8 cellular contexts compared by ENCODE assay signal in the genomic region with DNA sequence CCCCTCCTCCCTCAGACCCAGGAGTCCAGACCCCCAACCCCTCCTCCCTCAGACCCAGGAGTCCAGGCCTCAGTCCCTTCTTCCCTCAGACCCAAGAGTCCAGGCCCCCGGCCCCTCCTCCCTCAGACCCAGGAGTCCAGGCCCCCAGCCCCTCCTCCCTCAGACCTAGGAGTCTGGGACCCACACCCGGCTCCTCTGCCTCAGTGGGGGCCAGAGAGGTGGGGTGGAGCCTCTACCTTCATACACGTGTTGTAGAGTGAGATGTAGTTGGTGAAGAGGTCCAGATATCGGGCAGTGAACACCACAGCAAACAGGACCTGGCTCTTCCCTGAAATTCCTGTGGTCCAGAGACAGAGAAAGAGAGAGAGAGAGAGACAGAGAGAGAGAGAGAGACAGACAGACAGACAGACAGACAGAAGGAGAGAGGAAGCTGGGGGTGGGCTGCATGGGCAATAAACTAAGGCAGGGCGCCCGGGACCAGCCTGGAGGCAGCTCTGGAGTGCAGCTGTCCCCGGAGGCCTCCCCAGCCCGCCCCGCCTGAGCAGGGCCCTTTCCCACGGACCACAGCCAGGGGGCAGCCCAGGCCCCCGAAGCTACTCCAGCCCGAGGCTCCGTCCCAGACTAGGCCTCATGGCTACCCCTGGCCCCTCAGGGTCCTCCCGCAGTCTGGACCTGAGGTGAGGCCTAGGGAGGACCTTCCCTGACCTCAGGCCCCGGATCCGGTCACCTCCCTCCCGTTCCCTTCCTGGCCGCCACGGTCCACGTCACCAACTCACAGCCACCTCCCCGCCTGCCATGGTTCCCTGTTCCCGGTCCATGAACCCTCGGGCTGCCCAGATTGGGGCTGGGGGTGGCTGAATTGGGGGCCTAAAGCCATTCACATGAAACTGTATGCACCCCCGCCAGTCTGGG. TPM values are rescaled to one million over a fixed set of nuclear protein-coding genes. Genes with fewer than 3 reads are reported as not detected.
DNase-seq lines count a peak whose midpoint lies in the region; ATAC-seq, FAIRE-seq and TF ChIP-seq lines count a peak whose summit lies in the region.

No MANE protein-coding gene starts in this region.

- peaks cover 7% of the 10 kb centered on the region; the same call in 1 of the 2 replicates for H3K36me3 ChIP-seq in MM.1S (replicated peaks; ENCODE audit: insufficient read depth, low read length)

- no peaks in the 10 kb centered on the region for H3K9me3 Mint-ChIP-seq in activated CD4-positive, alpha-beta T cell treated with anti-CD3 and anti-CD28 coated beads for 36 hours (ENCODE audit: low read depth)

- H3K27ac ChIP-seq in MM.1S (ENCODE audit: low read length): peak overlapping the region; percentile 75

- CTCF ChIA-PET in activated CD4-positive, alpha-beta T cell treated with anti-CD3 and anti-CD28 coated beads for 36 hours (lab: Charles Lee): interaction anchor here (0.5 to 2.4 kb wide), 12 partner anchors 11 to 235 kb away, joined by 3 to 17 read pairs (median 6); a partner anchor contains a TSS

- H3K27ac Mint-ChIP-seq in activated CD4-positive, alpha-beta T cell treated with anti-CD3 and anti-CD28 coated beads for 36 hours: peak overlapping the region; percentile 93

- peaks cover 30% of the 10 kb centered on the region for H3K27me3 ChIP-seq in MM.1S (replicated peaks; ENCODE audit: insufficient read depth, low read length)

- H3K4me3 Mint-ChIP-seq in activated CD4-positive, alpha-beta T cell treated with anti-CD3 and anti-CD28 coated beads for 36 hours: peak overlapping the region; percentile 92

- peaks cover 24% of the 10 kb centered on the region for H3K36me3 Mint-ChIP-seq in activated CD4-positive, alpha-beta T cell treated with anti-CD3 and anti-CD28 coated beads for 36 hours (ENCODE audit: low read depth)

- peak overlapping the region; percentile 70 for H3K4me2 ChIP-seq in MM.1S (ENCODE audit: low read depth, low read length)

- H4K20me1 ChIP-seq in MM.1S (ENCODE audit: insufficient read depth, low read length): no peaks in the 10 kb centered on the region

- intact Hi-C loops in activated CD4-positive, alpha-beta T cell treated with anti-CD3 and anti-CD28 coated beads for 36 hours (cut with DNase I, micrococcal nuclease): loop anchor here (1.0 to 10.0 kb wide), 7 partner anchors 26 to 229 kb away; a partner anchor contains a TSS
- intact Hi-C loops in left colon (cut with DNase I, micrococcal nuclease): no loop called here

- no peak; the same call in 1 of the 2 replicates for TF ChIP-seq POLR2A in GM12892 (IDR thresholded peaks at IDR 0.05; ENCODE audit: low read depth, low read length)

- peaks cover 14% of the 10 kb centered on the region for H3K27me3 Mint-ChIP-seq in activated CD4-positive, alpha-beta T cell treated with anti-CD3 and anti-CD28 coated beads for 36 hours

- POLR2A ChIA-PET in activated CD4-positive, alpha-beta T cell treated with anti-CD3 and anti-CD28 coated beads for 36 hours (lab: Charles Lee): interaction anchor here (1.3 kb wide), 1 partner anchor 27 kb away, joined by 10 read pairs; a partner anchor contains a TSS

- TF ChIP-seq CTCF in MM.1S (IDR thresholded peaks at IDR 0.05; ENCODE audit: low read length): peak; percentile 48

- H3K9me2 ChIP-seq in MM.1S (replicated peaks; ENCODE audit: insufficient read depth, low read length): no peaks in the 10 kb centered on the region

- peaks cover 17% of the 10 kb centered on the region for H3K4me1 Mint-ChIP-seq in activated CD4-positive, alpha-beta T cell treated with anti-CD3 and anti-CD28 coated beads for 36 hours

- H2AFZ ChIP-seq in MM.1S (ENCODE audit: low read length): peak overlapping the region; percentile 31; the same call in 1 of the 2 replicates

- H3K4me3 ChIP-seq in MM.1S (ENCODE audit: low read length): peak overlapping the region; percentile 95

- peaks cover 31% of the 10 kb centered on the region for H3K4me1 ChIP-seq in MM.1S (ENCODE audit: low read length)

- FAIRE-seq in GM12892 (lab: Jason Lieb, UNC) (peak; percentile 83), colon (lab: Jason Lieb, UNC) (peak; percentile 98)

- ATAC-seq in activated CD4-positive, alpha-beta T cell treated with anti-CD3 and anti-CD28 coated beads for 36 hours: peak; percentile 74
- ATAC-seq in left colon (peak; percentile 78), HG02970 (IDR thresholded peaks at IDR 0.05; ENCODE audit: low FRiP score, unreplicated experiment) (no peak)

- peak overlapping the region; percentile 99 for H3K9ac ChIP-seq in MM.1S (ENCODE audit: low read length)

- DNase-seq in 8988T (peak; percentile 51), GM12892 (ENCODE audit: insufficient read length) (peak; percentile 73), MM.1S (peak; percentile 57), left colon (peak; percentile 64 to 75)
- peak; percentile 83 for DNase-seq in activated CD4-positive, alpha-beta T cell treated with anti-CD3 and anti-CD28 coated beads for 36 hours
- peak; percentile 53 to 54 for DNase-seq in stimulated activated CD4-positive, alpha-beta T cell treated with anti-CD3 and anti-CD28 coated beads, Interleukin-2, amount 100 ng/mL, for 48 hours

- peaks cover 44% of the 10 kb centered on the region for H3F3A ChIP-seq in MM.1S (ENCODE audit: insufficient read depth, low read length)

- no peaks in the 10 kb centered on the region for H3K9me3 ChIP-seq in MM.1S (replicated peaks; ENCODE audit: insufficient read depth, low read length)

- H3K79me2 ChIP-seq in MM.1S (ENCODE audit: low read length): peaks cover 48% of the 10 kb centered on the region

RNA-seq across cellular contexts. Expression of a gene that starts 0.9 kb away (rescaled TPM):
- polyA plus RNA-seq in GM12892 (2012; ENCODE audit: missing spikeins): 31.9 TPM
- 10 to 100 TPM; 69.5 to 78.8 TPM for total RNA-seq in activated CD4-positive, alpha-beta T cell treated with anti-CD3 and anti-CD28 coated beads for 36 hours
- 100 to 1,000 TPM; 226 to 236 TPM for total RNA-seq in left colon

RNA-seq across cellular contexts. Expression of a gene that starts 3.0 kb away (rescaled TPM):
- 0.08 TPM for polyA plus RNA-seq in GM12892 (2012; ENCODE audit: missing spikeins)
- total RNA-seq in activated CD4-positive, alpha-beta T cell treated with anti-CD3 and anti-CD28 coated beads for 36 hours: under 1 TPM; 0.11 to 0.14 TPM
- total RNA-seq in left colon: under 1 TPM; 0.37 to 0.61 TPM

RNA-seq across cellular contexts. Expression of a gene that starts 26.3 kb away (rescaled TPM):
- polyA plus RNA-seq in GM12892 (2012; ENCODE audit: missing spikeins): not detected
- under 1 TPM in 1 of 2 experiments, not detected in 1; 0.25 TPM for total RNA-seq in activated CD4-positive, alpha-beta T cell treated with anti-CD3 and anti-CD28 coated beads for 36 hours
- total RNA-seq in left colon: not detected

RNA-seq across cellular contexts. Expression of a gene that starts 26.7 kb away (rescaled TPM):
- polyA plus RNA-seq in GM12892 (2012; ENCODE audit: missing spikeins): 7.5 TPM
- total RNA-seq in activated CD4-positive, alpha-beta T cell treated with anti-CD3 and anti-CD28 coated beads for 36 hours: 10 to 100 TPM; 18.9 to 21.5 TPM
- 10 to 100 TPM; 12.5 to 18.4 TPM for total RNA-seq in left colon

RNA-seq across cellular contexts. Expression of a gene that starts 55.3 kb away (rescaled TPM):
- 11.2 TPM for polyA plus RNA-seq in GM12892 (2012; ENCODE audit: missing spikeins)
- 10 to 100 TPM; 43.4 to 51.3 TPM for total RNA-seq in activated CD4-positive, alpha-beta T cell treated with anti-CD3 and anti-CD28 coated beads for 36 hours
- 10 to 100 TPM; 22.3 to 25.1 TPM for total RNA-seq in left colon

Comparison
In these comparisons a context has a peak if more than half of its experiments do, and no peak if none do; other contexts are left out.
1. intact Hi-C loops: an anchor here in activated CD4-positive, alpha-beta T cell treated with anti-CD3 and anti-CD28 coated beads for 36 hours (1.0 to 10.0 kb wide); none called in left colon.